11 cellular contexts compared by ENCODE assay signal in the genomic region with DNA sequence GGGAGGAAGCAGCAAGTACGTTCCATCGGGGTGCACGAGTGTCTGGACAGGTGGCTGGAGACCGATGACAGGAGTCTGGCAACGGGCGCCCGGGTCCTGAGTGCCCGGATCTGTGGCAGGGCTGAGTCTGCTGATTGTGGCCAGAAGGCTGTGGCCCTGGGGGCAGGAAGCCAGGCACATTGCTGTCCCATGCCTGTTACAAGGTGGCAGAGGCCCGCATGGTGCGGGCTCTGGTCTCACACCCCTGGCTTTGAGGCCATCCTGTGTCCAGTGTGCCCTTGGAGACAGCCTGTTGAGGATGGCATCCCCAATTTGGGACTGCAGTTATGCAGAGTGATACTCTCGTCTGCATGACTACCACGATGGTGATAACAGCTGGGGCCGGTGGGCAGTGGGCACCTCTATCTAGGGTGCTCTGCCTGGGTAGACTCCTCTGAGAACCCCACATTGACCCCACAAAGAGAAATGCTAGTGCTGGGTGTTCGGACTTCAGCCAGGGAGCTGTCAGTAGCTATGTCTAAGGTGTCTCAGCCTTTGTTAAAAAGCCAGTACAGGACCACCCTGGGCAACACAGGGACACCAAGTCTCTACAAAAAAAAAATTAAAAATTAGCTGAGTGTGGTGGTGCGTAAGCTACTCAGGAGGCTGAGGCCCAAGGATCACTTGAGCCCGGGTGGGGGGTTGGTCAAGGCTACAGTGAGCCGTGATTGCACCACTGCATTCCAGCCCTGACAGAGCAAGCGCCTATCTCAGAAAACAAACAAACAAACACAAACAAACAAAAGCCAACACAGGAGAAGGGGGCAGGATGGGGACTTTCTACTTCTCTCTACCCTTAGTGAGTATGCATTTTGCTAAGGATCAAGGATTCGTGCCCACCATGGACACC.
"Had no signal": no experiment of that assay in that cellular context is flagged by ENCODE, and none has a peak within 500 bp of the region (broad histone marks: within the 10 kb centered on the region; RNA-seq: fewer than 3 reads in every experiment).

No MANE protein-coding gene starts in this region.

- H3K4me3 ChIP-seq: sigmoid colon, testis had no signal

- H3K9ac ChIP-seq: parathyroid adenoma had no signal

- H3K9me3 ChIP-seq: sigmoid colon, testis had no signal

- H2AFZ ChIP-seq: parathyroid adenoma had no signal

- H3K4me1 ChIP-seq: parathyroid adenoma had no signal

- H3K27ac ChIP-seq: parathyroid adenoma, sigmoid colon had no signal

- H3K27me3 ChIP-seq: sigmoid colon, testis had no signal

- H3K79me2 ChIP-seq: parathyroid adenoma had no signal

- H3K36me3 ChIP-seq: sigmoid colon had no signal

- DNase-seq: activated CD4-positive, alpha-beta memory T cell treated with anti-CD3 and anti-CD28 coated beads, Interleukin-2, amount 10 ng/mL, durations not matched to agents 7 days and 5 days; activated CD4-positive, alpha-beta T cell treated with anti-CD3 and anti-CD28 coated beads for 1 hour; activated gamma-delta T cell; activated T-cell treated with anti-CD3 and anti-CD28 coated beads, Interleukin-2, amount 50 U/mL, for 48 hours; anterior cingulate cortex; sigmoid colon; stimulated activated CD4-positive, alpha-beta T cell treated with anti-CD3 and anti-CD28 coated beads, Interleukin-2, amount 100 ng/mL, for 48 hours; stimulated activated CD8-positive, alpha-beta memory T cell treated with anti-CD3 and anti-CD28 coated beads, Interleukin-4, amount 100 ng/mL, for 48 hours; testis had no signal

- ATAC-seq: esophagus mucosa had no signal
